In genomic region chr14:42617005-42617404, GRCh38 we compare ENCODE assay signal across 6 cellular contexts.
"Had no signal": no experiment of that assay in that cellular context is flagged by ENCODE, and none has a peak within 500 bp of the region (broad histone marks: within the 10 kb centered on the region; RNA-seq: fewer than 3 reads in every experiment).

No MANE protein-coding gene starts in this region.

- DNase-seq: IMR-90, KBM-7, KG1 had no signal

- H3K27ac ChIP-seq: HL-60 had no signal

- ATAC-seq: K562 had no signal

- H3K4me3 ChIP-seq: K562 had no signal

- FAIRE-seq: HTR-8/SVneo, K562 had no signal
